Comparison of ENCODE assay signal across 18 cellular contexts in the genomic region with DNA sequence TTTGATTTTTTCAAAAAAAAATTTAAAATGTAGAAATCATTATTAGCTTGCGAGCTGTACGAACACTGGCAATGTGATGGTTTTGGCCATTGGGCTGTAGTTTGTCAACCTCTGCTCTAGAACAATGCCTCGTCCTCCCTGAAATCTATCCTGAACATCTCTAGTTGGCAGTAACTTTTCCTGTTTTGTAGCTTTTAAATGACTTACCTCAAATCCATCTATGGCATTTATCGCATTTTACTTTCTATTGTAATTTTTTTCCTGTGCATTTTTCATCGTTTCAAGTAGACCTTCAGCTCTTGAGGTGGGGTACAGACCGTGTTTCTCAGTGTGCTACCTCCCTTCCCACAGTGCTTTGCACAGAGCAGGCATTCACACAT. TPM values are rescaled to one million over a fixed set of nuclear protein-coding genes. Genes with fewer than 3 reads are reported as not detected.
A peak's percentile ranks its signal among the peaks of the same experiment; 100 is the strongest.
DNase-seq lines count a peak whose midpoint lies in the region; ATAC-seq, FAIRE-seq and TF ChIP-seq lines count a peak whose summit lies in the region.
"Had no signal": no experiment of that assay in that cellular context is flagged by ENCODE, and none has a peak within 500 bp of the region (broad histone marks: within the 10 kb centered on the region; RNA-seq: fewer than 3 reads in every experiment).

No MANE protein-coding gene starts in this region.

- H3K27ac ChIP-seq in SK-N-MC = no peak overlapping the region
- H3K27ac ChIP-seq: cardiac muscle cell had no signal

- peak overlapping the region; percentile 51 for H3K4me3 Mint-ChIP-seq in activated naive CD8-positive, alpha-beta T cell
- H3K4me3 Mint-ChIP-seq in activated naive CD8-positive, alpha-beta T cell treated with anti-CD3 and anti-CD28 coated beads, Interleukin-2, amount 50 U/mL, for 24 hours = no peak overlapping the region
- H3K4me3 Mint-ChIP-seq in endothelial cell (ENCODE audit: unreplicated experiment) = peak overlapping the region; percentile 32
- peak overlapping the region; percentile 29 for H3K4me3 Mint-ChIP-seq in stimulated activated memory B cell treated with anti-CD40 and anti-IgM and Interleukin-4, amounts not matched to agents 10 μg/mL and 1 μg/mL and 100 μg/mL, for 72 hours

- no peak for ATAC-seq in activated naive CD8-positive, alpha-beta T cell treated with anti-CD3 and anti-CD28 coated beads, Interleukin-2, amount 50 U/mL, for 24 hours
- ATAC-seq in stimulated activated memory B cell treated with anti-CD40 and anti-IgM and Interleukin-4, amounts not matched to agents 10 μg/mL and 1 μg/mL and 100 μg/mL, for 72 hours = no peak
- ATAC-seq: pancreas had no signal

- peak overlapping the region; percentile 99 for H3K9ac ChIP-seq in SK-N-MC (ENCODE audit: insufficient read length)

- no peak for DNase-seq in activated naive CD8-positive, alpha-beta T cell treated with anti-CD3 and anti-CD28 coated beads, Interleukin-2, amount 50 U/mL, for 24 hours
- DNase-seq in SK-N-MC (ENCODE audit: low read depth, low spot score) (no peak), endothelial cell (ENCODE audit: low spot score) (no peak), RCC 7860 (ENCODE audit: low spot score) (no peak), AG08395 (ENCODE audit: low spot score) (no peak), MG63 (no peak)
- DNase-seq: activated CD4-positive, alpha-beta T cell treated with anti-CD3 and anti-CD28 coated beads for 1 hour; activated gamma-delta T cell treated with Interleukin-2 at 50 U/mL for 16 hours; foreskin melanocyte; H9; NCI-H1436; NCI-H510A; pancreas; substantia nigra had no signal

- no peak overlapping the region for H3K27ac Mint-ChIP-seq in activated naive CD8-positive, alpha-beta T cell
- no peak overlapping the region for H3K27ac Mint-ChIP-seq in activated naive CD8-positive, alpha-beta T cell treated with anti-CD3 and anti-CD28 coated beads, Interleukin-2, amount 50 U/mL, for 24 hours
- peak overlapping the region; percentile 7 for H3K27ac Mint-ChIP-seq in endothelial cell (ENCODE audit: unreplicated experiment)
- no peak overlapping the region for H3K27ac Mint-ChIP-seq in stimulated activated memory B cell treated with anti-CD40 and anti-IgM and Interleukin-4, amounts not matched to agents 10 μg/mL and 1 μg/mL and 100 μg/mL, for 72 hours
- H3K27ac Mint-ChIP-seq: H9 had no signal

- H3K36me3 ChIP-seq in SK-N-MC (ENCODE audit: insufficient read depth, low read length) (peaks cover 4% of the 10 kb centered on the region; the same call in 1 of the 2 replicates), MG63 (peaks cover 12% of the 10 kb centered on the region)
- H3K36me3 ChIP-seq: cardiac muscle cell, pancreas had no signal

- peaks cover 6% of the 10 kb centered on the region for H3K36me3 Mint-ChIP-seq in activated naive CD8-positive, alpha-beta T cell
- peaks cover 13% of the 10 kb centered on the region for H3K36me3 Mint-ChIP-seq in activated naive CD8-positive, alpha-beta T cell treated with anti-CD3 and anti-CD28 coated beads, Interleukin-2, amount 50 U/mL, for 24 hours (ENCODE audit: low read depth)
- peaks cover 52% of the 10 kb centered on the region for H3K36me3 Mint-ChIP-seq in endothelial cell (ENCODE audit: low read depth, unreplicated experiment)
- peaks cover 11% of the 10 kb centered on the region for H3K36me3 Mint-ChIP-seq in stimulated activated memory B cell treated with anti-CD40 and anti-IgM and Interleukin-4, amounts not matched to agents 10 μg/mL and 1 μg/mL and 100 μg/mL, for 72 hours

- H3K9me3 Mint-ChIP-seq in activated naive CD8-positive, alpha-beta T cell (ENCODE audit: low read depth) = no peaks in the 10 kb centered on the region
- no peaks in the 10 kb centered on the region for H3K9me3 Mint-ChIP-seq in activated naive CD8-positive, alpha-beta T cell treated with anti-CD3 and anti-CD28 coated beads, Interleukin-2, amount 50 U/mL, for 24 hours
- no peaks in the 10 kb centered on the region for H3K9me3 Mint-ChIP-seq in endothelial cell (ENCODE audit: unreplicated experiment)
- H3K9me3 Mint-ChIP-seq in stimulated activated memory B cell treated with anti-CD40 and anti-IgM and Interleukin-4, amounts not matched to agents 10 μg/mL and 1 μg/mL and 100 μg/mL, for 72 hours = no peaks in the 10 kb centered on the region

- H3K27me3 ChIP-seq in MG63 = no peaks in the 10 kb centered on the region
- H3K27me3 ChIP-seq: cardiac muscle cell, pancreas had no signal

- peaks cover 34% of the 10 kb centered on the region for H3K4me1 Mint-ChIP-seq in activated naive CD8-positive, alpha-beta T cell (ENCODE audit: low read depth)
- H3K4me1 Mint-ChIP-seq in activated naive CD8-positive, alpha-beta T cell treated with anti-CD3 and anti-CD28 coated beads, Interleukin-2, amount 50 U/mL, for 24 hours = peaks cover 39% of the 10 kb centered on the region
- peaks cover 48% of the 10 kb centered on the region for H3K4me1 Mint-ChIP-seq in endothelial cell (ENCODE audit: unreplicated experiment)
- H3K4me1 Mint-ChIP-seq in stimulated activated memory B cell treated with anti-CD40 and anti-IgM and Interleukin-4, amounts not matched to agents 10 μg/mL and 1 μg/mL and 100 μg/mL, for 72 hours = peaks cover 40% of the 10 kb centered on the region

- FAIRE-seq in RCC 7860 (lab: Jason Lieb, UNC) = no peak
- FAIRE-seq: pancreas had no signal

- TF ChIP-seq CTCF in endothelial cell (IDR thresholded peaks at IDR 0.05; ENCODE audit: unreplicated experiment) = no peak

- H3K4me3 ChIP-seq in SK-N-MC = peak overlapping the region; percentile 99
- no peak overlapping the region for H3K4me3 ChIP-seq in MG63

- H3K27me3 Mint-ChIP-seq in activated naive CD8-positive, alpha-beta T cell = no peaks in the 10 kb centered on the region
- H3K27me3 Mint-ChIP-seq in activated naive CD8-positive, alpha-beta T cell treated with anti-CD3 and anti-CD28 coated beads, Interleukin-2, amount 50 U/mL, for 24 hours = peaks cover 6% of the 10 kb centered on the region
- peaks cover 33% of the 10 kb centered on the region for H3K27me3 Mint-ChIP-seq in endothelial cell (ENCODE audit: unreplicated experiment)
- H3K27me3 Mint-ChIP-seq in stimulated activated memory B cell treated with anti-CD40 and anti-IgM and Interleukin-4, amounts not matched to agents 10 μg/mL and 1 μg/mL and 100 μg/mL, for 72 hours = no peaks in the 10 kb centered on the region

- H3K9me3 ChIP-seq in SK-N-MC (ENCODE audit: low read depth, low read length) = no peaks in the 10 kb centered on the region
- no peaks in the 10 kb centered on the region for H3K9me3 ChIP-seq in MG63
- H3K9me3 ChIP-seq: pancreas had no signal

RNA-seq across cellular contexts. Expression of a gene that starts 30.4 kb away (rescaled TPM):
- total RNA-seq in endothelial cell (ENCODE audit: unreplicated experiment) = not detected
- total RNA-seq in MG63 (2014; rRNA removed; shearing (Covaris generic); ENCODE audit: low replicate concordance) = not detected in 2 replicates
- total RNA-seq: cardiac muscle cell, H9, lung microvascular endothelial cell, pancreas had no signal
